ENCODE assay signal across 28 cellular contexts in genomic region chr5:6448141-6448491, GRCh38. TPM values are rescaled to one million over a fixed set of nuclear protein-coding genes. Genes with fewer than 3 reads are reported as not detected.
DNase-seq lines count a peak whose midpoint lies in the region; ATAC-seq and TF ChIP-seq lines count a peak whose summit lies in the region.
"Had no signal": no experiment of that assay in that cellular context is flagged by ENCODE, and none has a peak within 500 bp of the region (broad histone marks: within the 10 kb centered on the region; RNA-seq: fewer than 3 reads in every experiment).

No MANE protein-coding gene starts in this region.

- H2AFZ ChIP-seq in PC-3 (ENCODE audit: low read length) = no peak overlapping the region

- no TSS peak for BruUV-seq in PC-3 (replicated peaks; lab: Mats Ljungman, UMichigan)

- TF ChIP-seq POLR2A in gastrocnemius medialis (IDR thresholded peaks at IDR 0.05) = no peak

- intact Hi-C loops in PC-3 (cut with micrococcal nuclease) (no loop called here), gastrocnemius medialis (cut with DNase I; ENCODE audit: low total_unique reads) (loop anchor here (5.0 to 10.0 kb wide), 3 partner anchors 71 to 563 kb away; partner anchors contain the start of gene MED10)

- no peak for DNase-seq in PC-3
- no peak for DNase-seq in gastrocnemius medialis
- no peak for DNase-seq in AG08396 (ENCODE audit: low spot score)
- no peak for DNase-seq in DMS53 treated with DMSO at 0.1 percent for 48 hours (lab: John Stamatoyannopoulos, UW; ENCODE audit: unreplicated experiment)
- DNase-seq in glutamatergic neuron = no peak
- DNase-seq: activated CD4-positive, alpha-beta T cell treated with anti-CD3 and anti-CD28 coated beads, Interleukin-2, amount 10 ng/mL, durations not matched to agents 7 days and 5 days; activated effector memory CD4-positive, alpha-beta T cell treated with Interleukin-2 at 50 U/mL for 16 hours; activated naive CD8-positive, alpha-beta T cell treated with anti-CD3 and anti-CD28 coated beads for 36 hours; aorta; Calu3; cortex of kidney; DMS79 treated with DMSO at 0.1 percent for 48 hours; effector memory CD8-positive, alpha-beta T cell; GDM1; GOT3 had no signal

- peaks cover 17% of the 10 kb centered on the region for H3K27me3 Mint-ChIP-seq in glutamatergic neuron (ENCODE audit: unreplicated experiment)

- H4K20me1 ChIP-seq in BLaER1 treated with 17β-estradiol and CSF1 and Interleukin-3, amounts not matched to agents 10 nM and 100 nM = peaks cover 0 to 17% (median 7%) of the 10 kb centered on the region in 11 experiments; a peak in 14 of 22 replicates
- no peaks in the 10 kb centered on the region for H4K20me1 ChIP-seq in PC-3 (ENCODE audit: low read length)

- H3K4me1 Mint-ChIP-seq in glutamatergic neuron (ENCODE audit: low read depth, unreplicated experiment) = peaks cover 7% of the 10 kb centered on the region

- H3F3A ChIP-seq in PC-3 (ENCODE audit: low read length, unreplicated experiment) = no peaks in the 10 kb centered on the region

- no peak overlapping the region for H3K4me3 Mint-ChIP-seq in glutamatergic neuron (ENCODE audit: unreplicated experiment)

- H3K4me2 ChIP-seq in BLaER1 treated with 17β-estradiol and CSF1 and Interleukin-3, amounts not matched to agents 10 nM and 100 nM = peak overlapping the region in 10 of 11 experiments; percentile 94 to 100 (median 96); a peak in 10 of 22 replicates
- H3K4me2 ChIP-seq in PC-3 (ENCODE audit: low read length) = no peak overlapping the region

- no peak for TF ChIP-seq CTCF in PC-3 (conservative IDR thresholded peaks at IDR 0.05; ENCODE audit: low read depth, low read length)
- TF ChIP-seq CTCF in gastrocnemius medialis (IDR thresholded peaks at IDR 0.05 in 4 of 5, conservative IDR thresholded peaks at IDR 0.05 in 1 of 5) = no peak
- TF ChIP-seq CTCF in glutamatergic neuron (IDR thresholded peaks at IDR 0.05; ENCODE audit: partially characterized antibody, unreplicated experiment) = no peak

- H3K9me3 ChIP-seq in BLaER1 treated with 17β-estradiol and CSF1 and Interleukin-3, amounts not matched to agents 10 nM and 100 nM (replicated peaks in 1 of 11) = peaks cover 0 to 3% (median 0%) of the 10 kb centered on the region in 11 experiments; a peak in 1 of 22 replicates
- H3K9me3 ChIP-seq in PC-3 (ENCODE audit: low read length) (no peaks in the 10 kb centered on the region), iPS-20b (ENCODE audit: insufficient read depth, low read depth, low read length) (no peaks in the 10 kb centered on the region), gastrocnemius medialis (no peaks in the 10 kb centered on the region)
- H3K9me3 ChIP-seq: SJSA1, thyroid gland had no signal

- H3K27ac Mint-ChIP-seq in glutamatergic neuron (ENCODE audit: unreplicated experiment) = no peak overlapping the region
- H3K27ac Mint-ChIP-seq: activated CD4-positive, alpha-beta T cell treated with anti-CD3 and anti-CD28 coated beads, Interleukin-2, amount 10 ng/mL, durations not matched to agents 7 days and 5 days; activated naive CD8-positive, alpha-beta T cell treated with anti-CD3 and anti-CD28 coated beads for 36 hours; CD4-positive, CD25-positive, alpha-beta regulatory T cell; effector memory CD8-positive, alpha-beta T cell; WTC11 had no signal

- ATAC-seq in PC-3 (no peak), gastrocnemius medialis (no peak)
- ATAC-seq: effector memory CD8-positive, alpha-beta T cell had no signal

- in situ Hi-C loops in gastrocnemius medialis (cut with MboI; ENCODE audit: low sequenced_read_pairs in 4 of 4) = no loop called here

- peaks cover 4% of the 10 kb centered on the region for H3K9me3 Mint-ChIP-seq in glutamatergic neuron (ENCODE audit: unreplicated experiment)
- H3K9me3 Mint-ChIP-seq: activated CD4-positive, alpha-beta T cell treated with anti-CD3 and anti-CD28 coated beads, Interleukin-2, amount 10 ng/mL, durations not matched to agents 7 days and 5 days; activated naive CD8-positive, alpha-beta T cell treated with anti-CD3 and anti-CD28 coated beads for 36 hours; effector memory CD8-positive, alpha-beta T cell; neural crest cell; WTC11 had no signal

- H3K27me3 ChIP-seq in BLaER1 treated with 17β-estradiol and CSF1 and Interleukin-3, amounts not matched to agents 10 nM and 100 nM = peaks cover 43 to 49% (median 48%) of the 10 kb centered on the region in 11 experiments
- peaks cover 28% of the 10 kb centered on the region for H3K27me3 ChIP-seq in PC-3 (ENCODE audit: low read length)
- peaks cover 79% of the 10 kb centered on the region for H3K27me3 ChIP-seq in iPS-20b (ENCODE audit: insufficient read depth, low read length)
- no peaks in the 10 kb centered on the region for H3K27me3 ChIP-seq in gastrocnemius medialis
- H3K27me3 ChIP-seq: thyroid gland had no signal

- no peak overlapping the region for H3K27ac ChIP-seq in BLaER1 treated with 17β-estradiol and CSF1 and Interleukin-3, amounts not matched to agents 10 nM and 100 nM
- H3K27ac ChIP-seq in PC-3 (ENCODE audit: low read length) (no peak overlapping the region), iPS-20b (ENCODE audit: low read length) (no peak overlapping the region), gastrocnemius medialis (peak overlapping the region in 3 of 4 donors; percentile 63 to 96 (median 91))
- H3K27ac ChIP-seq: cardiac muscle cell, parathyroid adenoma, SJSA1, spleen, thyroid gland had no signal

- CTCF ChIA-PET in PC-3 (lab: Charles Lee) = no interaction called here

- no peaks in the 10 kb centered on the region for H3K36me3 ChIP-seq in BLaER1 treated with 17β-estradiol and CSF1 and Interleukin-3, amounts not matched to agents 10 nM and 100 nM
- no peaks in the 10 kb centered on the region for H3K36me3 ChIP-seq in PC-3 (ENCODE audit: low read depth, low read length)
- H3K36me3 ChIP-seq in iPS-20b (ENCODE audit: insufficient read depth, low read depth, low read length) = no peaks in the 10 kb centered on the region
- H3K36me3 ChIP-seq in gastrocnemius medialis = no peaks in the 10 kb centered on the region
- H3K36me3 ChIP-seq: cardiac muscle cell, SJSA1, spleen, stomach, thyroid gland had no signal

- H3K9ac ChIP-seq in BLaER1 treated with 17β-estradiol and CSF1 and Interleukin-3, amounts not matched to agents 10 nM and 100 nM = no peak overlapping the region
- H3K9ac ChIP-seq in PC-3 (ENCODE audit: low read length) (no peak overlapping the region), iPS-20b (ENCODE audit: low read depth, low read length) (no peak overlapping the region)
- H3K9ac ChIP-seq: parathyroid adenoma had no signal

- H3K36me3 Mint-ChIP-seq in glutamatergic neuron (ENCODE audit: unreplicated experiment) = no peaks in the 10 kb centered on the region
- H3K36me3 Mint-ChIP-seq: activated naive CD8-positive, alpha-beta T cell treated with anti-CD3 and anti-CD28 coated beads for 36 hours; CD4-positive, CD25-positive, alpha-beta regulatory T cell; WTC11 had no signal

- H3K4me1 ChIP-seq in BLaER1 treated with 17β-estradiol and CSF1 and Interleukin-3, amounts not matched to agents 10 nM and 100 nM = peaks cover 7 to 9% (median 8%) of the 10 kb centered on the region in 10 experiments
- peaks cover 20% of the 10 kb centered on the region; the same call in 1 of the 2 replicates for H3K4me1 ChIP-seq in PC-3 (ENCODE audit: insufficient read depth, low read length)
- H3K4me1 ChIP-seq in iPS-20b (ENCODE audit: insufficient read depth, low read length) = peaks cover 4% of the 10 kb centered on the region; the same call in 1 of the 2 replicates
- H3K4me1 ChIP-seq in gastrocnemius medialis = peaks cover 7 to 11% of the 10 kb centered on the region in 2 donors
- H3K4me1 ChIP-seq: parathyroid adenoma had no signal

- H3K79me2 ChIP-seq in PC-3 (ENCODE audit: low read length) = peaks cover 40% of the 10 kb centered on the region
- H3K79me2 ChIP-seq: parathyroid adenoma had no signal

- H3K9me2 ChIP-seq in PC-3 (replicated peaks; ENCODE audit: low read length) = no peaks in the 10 kb centered on the region

- POLR2A ChIA-PET in PC-3 (lab: Charles Lee; ENCODE audit: unreplicated experiment) = no interaction called here

- peak overlapping the region; percentile 49 to 69 (median 58); a peak in 15 of 20 replicates for H3K4me3 ChIP-seq in BLaER1 treated with 17β-estradiol and CSF1 and Interleukin-3, amounts not matched to agents 10 nM and 100 nM
- H3K4me3 ChIP-seq in PC-3 (ENCODE audit: low read length) (peak overlapping the region; percentile 35; the same call in 1 of the 2 replicates), iPS-20b (ENCODE audit: low read length) (peak overlapping the region; percentile 49), gastrocnemius medialis (peak overlapping the region in 2 of 4 donors; percentile 27 to 74)
- H3K4me3 ChIP-seq: SJSA1 had no signal

RNA-seq across cellular contexts. Expression of gene UBE2QL1, which starts 0.5 kb away (rescaled TPM):
- total RNA-seq in PC-3 (2014; rRNA removed) (7.4 and 8.8 TPM in 2 replicates), gastrocnemius medialis (100 to 1,000 TPM in 1 of 4 donors, 10 to 100 TPM in 3; 48.8 to 150 (median 67.0) TPM), glutamatergic neuron (ENCODE audit: unreplicated experiment) (4.5 TPM)
- total RNA-seq: activated CD4-positive, alpha-beta T cell treated with anti-CD3 and anti-CD28 coated beads, Interleukin-2, amount 10 ng/mL, durations not matched to agents 7 days and 5 days; activated CD8-positive, alpha-beta memory T cell treated with anti-CD3 and anti-CD28 coated beads for 36 hours; activated naive CD8-positive, alpha-beta T cell treated with anti-CD3 and anti-CD28 coated beads for 36 hours; Calu3; CD4-positive, CD25-positive, alpha-beta regulatory T cell; fibroblast of villous mesenchyme; SJSA1 had no signal

Comparison
In these comparisons a context has a peak if more than half of its experiments do, and no peak if none do; other contexts are left out.
1. H3K27ac ChIP-seq: peak in gastrocnemius medialis (3 of 4); none in BLaER1 treated with 17β-estradiol and CSF1 and Interleukin-3, amounts not matched to agents 10 nM and 100 nM (0 of 11), PC-3 (single experiment) and iPS-20b (single experiment).